Comparison of ENCODE assay signal across 12 cellular contexts in genomic region chr11:19370100-19370861, GRCh38.
DNase-seq lines count a peak whose midpoint lies in the region; ATAC-seq and TF ChIP-seq lines count a peak whose summit lies in the region.
"Had no signal": no experiment of that assay in that cellular context is flagged by ENCODE, and none has a peak within 500 bp of the region (broad histone marks: within the 10 kb centered on the region; RNA-seq: fewer than 3 reads in every experiment).

No MANE protein-coding gene starts in this region.

- no peaks in the 10 kb centered on the region for H3K36me3 ChIP-seq in PC-3 (ENCODE audit: low read depth, low read length)

- POLR2A ChIA-PET in PC-3 (lab: Charles Lee; ENCODE audit: unreplicated experiment), result no interaction called here

- H4K20me1 ChIP-seq in PC-3 (ENCODE audit: low read length), result no peaks in the 10 kb centered on the region

- H3K4me1 Mint-ChIP-seq in Calu3 (ENCODE audit: low read depth, unreplicated experiment), result peaks cover 14% of the 10 kb centered on the region
- H3K4me1 Mint-ChIP-seq: activated naive CD4-positive, alpha-beta T cell treated with anti-CD3 and anti-CD28 coated beads, Interleukin-2, amount 10 ng/mL, durations not matched to agents 7 days and 5 days; CD14-positive monocyte had no signal

- no peaks in the 10 kb centered on the region for H3K27me3 ChIP-seq in PC-3 (ENCODE audit: low read length)

- CTCF ChIA-PET in Calu3 (lab: Charles Lee), result interaction anchor here (0.6 to 0.7 kb wide), 4 partner anchors 10 to 1238 kb away, joined by 3 to 6 read pairs (median 3); no protein-coding TSS in a partner anchor
- CTCF ChIA-PET in PC-3 (lab: Charles Lee), result interaction anchor here (0.6 kb wide), 2 partner anchors 185 to 458 kb away, joined by 3 read pairs; no protein-coding TSS in a partner anchor

- no peak overlapping the region for H3K9ac ChIP-seq in PC-3 (ENCODE audit: low read length)

- H3K79me2 ChIP-seq in PC-3 (ENCODE audit: low read length), result no peaks in the 10 kb centered on the region

- H3K4me2 ChIP-seq in PC-3 (ENCODE audit: low read length), result no peak overlapping the region

- H3K27me3 Mint-ChIP-seq in Calu3 (ENCODE audit: unreplicated experiment), result peaks cover 61% of the 10 kb centered on the region

- H3F3A ChIP-seq in PC-3 (ENCODE audit: low read length, unreplicated experiment), result no peaks in the 10 kb centered on the region

- H3K36me3 Mint-ChIP-seq in Calu3 (ENCODE audit: insufficient read depth, unreplicated experiment), result peaks cover 6% of the 10 kb centered on the region
- H3K36me3 Mint-ChIP-seq: activated naive CD4-positive, alpha-beta T cell treated with anti-CD3 and anti-CD28 coated beads, Interleukin-2, amount 10 ng/mL, durations not matched to agents 7 days and 5 days; CD14-positive monocyte had no signal

- peaks cover 57% of the 10 kb centered on the region for H3K4me1 ChIP-seq in PC-3 (ENCODE audit: insufficient read depth, low read length)

- H3K9me3 ChIP-seq in PC-3 (ENCODE audit: low read length), result no peaks in the 10 kb centered on the region

- intact Hi-C loops in Calu3 (cut with micrococcal nuclease; ENCODE audit: unreplicated experiment) (loop anchor here (5.0 kb wide), 1 partner anchor 67 kb away; no protein-coding TSS in a partner anchor), PC-3 (cut with micrococcal nuclease) (no loop called here)

- no peak overlapping the region for H3K4me3 ChIP-seq in PC-3 (ENCODE audit: low read length)

- DNase-seq in Calu3 (peak; percentile 70), PC-3 (peak; percentile 74), fibroblast of the conjunctiva (ENCODE audit: low read depth) (peak; percentile 48), omental fat pad (ENCODE audit: low spot score) (no peak), RKO (ENCODE audit: low spot score) (no peak)
- DNase-seq in NK-92 treated with Interleukin-12 subunit alpha and Interleukin-12 subunit beta, amount 100 ng/mL, for 24 hours (lab: John Stamatoyannopoulos, UW), result no peak
- DNase-seq: activated naive CD4-positive, alpha-beta T cell treated with anti-CD3 and anti-CD28 coated beads, Interleukin-2, amount 10 ng/mL, durations not matched to agents 7 days and 5 days; NCI-H82 had no signal

- H3K4me3 Mint-ChIP-seq in Calu3 (ENCODE audit: low read depth, unreplicated experiment), result peak overlapping the region; percentile 5
- H3K4me3 Mint-ChIP-seq: activated naive CD4-positive, alpha-beta T cell treated with anti-CD3 and anti-CD28 coated beads, Interleukin-2, amount 10 ng/mL, durations not matched to agents 7 days and 5 days; CD14-positive monocyte; neural crest cell had no signal

- BruUV-seq in Calu3 (replicated peaks; lab: Mats Ljungman, UMichigan) (no TSS peak), PC-3 (replicated peaks; lab: Mats Ljungman, UMichigan) (no TSS peak)

- H3K9me3 Mint-ChIP-seq in Calu3 (ENCODE audit: low read depth, unreplicated experiment), result no peaks in the 10 kb centered on the region
- H3K9me3 Mint-ChIP-seq: activated naive CD4-positive, alpha-beta T cell treated with anti-CD3 and anti-CD28 coated beads, Interleukin-2, amount 10 ng/mL, durations not matched to agents 7 days and 5 days; neural crest cell had no signal

- peak overlapping the region; percentile 59 for H3K27ac Mint-ChIP-seq in Calu3 (ENCODE audit: unreplicated experiment)
- H3K27ac Mint-ChIP-seq: activated naive CD4-positive, alpha-beta T cell treated with anti-CD3 and anti-CD28 coated beads, Interleukin-2, amount 10 ng/mL, durations not matched to agents 7 days and 5 days; CD14-positive monocyte had no signal

- H3K9me2 ChIP-seq in PC-3 (replicated peaks; ENCODE audit: low read length), result no peaks in the 10 kb centered on the region

- ATAC-seq in PC-3, result no peak
- ATAC-seq in omental fat pad (ENCODE audit: low FRiP score), result peak; percentile 22
- no peak for ATAC-seq in GM18867 (IDR thresholded peaks at IDR 0.05; ENCODE audit: unreplicated experiment)
- ATAC-seq in GM18520 (IDR thresholded peaks at IDR 0.05; ENCODE audit: unreplicated experiment), result no peak

- no peak overlapping the region for H3K27ac ChIP-seq in PC-3 (ENCODE audit: low read length)

- no peak for TF ChIP-seq CTCF in Calu3 (IDR thresholded peaks at IDR 0.05; ENCODE audit: unreplicated experiment)
- no peak for TF ChIP-seq CTCF in PC-3 (conservative IDR thresholded peaks at IDR 0.05; ENCODE audit: low read depth, low read length)
- no peak for TF ChIP-seq CTCF in omental fat pad (IDR thresholded peaks at IDR 0.05)

- H2AFZ ChIP-seq in PC-3 (ENCODE audit: low read length), result no peak overlapping the region

Comparison
In these comparisons a context has a peak if more than half of its experiments do, and no peak if none do; other contexts are left out.
1. DNase-seq: peak in Calu3 (single experiment), PC-3 (single experiment) and fibroblast of the conjunctiva (single experiment); none in omental fat pad (single experiment), NK-92 treated with Interleukin-12 subunit alpha and Interleukin-12 subunit beta, amount 100 ng/mL, for 24 hours (single experiment) and RKO (single experiment).